In the genomic region with DNA sequence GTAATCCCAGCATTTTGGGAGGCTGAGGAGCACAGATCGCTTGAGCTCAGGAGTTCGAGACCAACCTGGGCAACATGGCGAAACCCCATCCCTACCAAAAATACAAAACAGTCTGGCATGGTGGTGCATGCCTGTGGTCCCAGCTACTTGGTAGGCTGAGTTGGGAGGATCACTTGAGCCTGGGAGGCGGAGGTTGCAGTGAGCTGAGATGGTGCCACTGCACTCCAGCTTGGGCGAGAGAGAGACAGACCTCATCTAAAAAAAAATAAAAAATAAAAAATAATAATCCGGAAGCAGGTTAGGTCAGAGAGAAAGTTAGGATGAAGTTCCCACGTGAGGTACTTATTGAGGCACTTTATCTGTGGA, we compare ENCODE assay signal across 6 cellular contexts. TPM values are rescaled to one million over a fixed set of nuclear protein-coding genes. Genes with fewer than 3 reads are reported as not detected.
DNase-seq lines count a peak whose midpoint lies in the region; ATAC-seq and TF ChIP-seq lines count a peak whose summit lies in the region.
"Not testable (repeated sequence)": the region's sequence is repeated elsewhere in the genome, so short reads cannot be mapped to it uniquely, and the experiment has no call there.

No MANE protein-coding gene starts in this region.

- not testable (repeated sequence) for H3K36me3 ChIP-seq in BJ (ENCODE audit: control insufficient read depth, insufficient read depth, low read length)
- peaks cover 29% of the 10 kb centered on the region for H3K36me3 ChIP-seq in MG63

- H3K9me3 ChIP-seq in MG63, result not testable (repeated sequence)

- H3K36me3 Mint-ChIP-seq in activated naive CD4-positive, alpha-beta T cell treated with anti-CD3 and anti-CD28 coated beads, Interleukin-2, amount 10 ng/mL, durations not matched to agents 7 days and 5 days; memory B cell: not testable (repeated sequence)

- H3K27ac ChIP-seq in epithelial cell of prostate, result peak overlapping the region; percentile 100
- peak overlapping the region; percentile 67 to 99 (median 97) for H3K27ac ChIP-seq in skin epidermis

- H3K27me3 Mint-ChIP-seq in activated naive CD4-positive, alpha-beta T cell treated with anti-CD3 and anti-CD28 coated beads, Interleukin-2, amount 10 ng/mL, durations not matched to agents 7 days and 5 days; memory B cell: not testable (repeated sequence)

- H3K27ac Mint-ChIP-seq in activated naive CD4-positive, alpha-beta T cell treated with anti-CD3 and anti-CD28 coated beads, Interleukin-2, amount 10 ng/mL, durations not matched to agents 7 days and 5 days, result peak overlapping the region; percentile 95
- H3K27ac Mint-ChIP-seq in memory B cell, result peak overlapping the region; percentile 95

- not testable (repeated sequence) for ATAC-seq in memory B cell (ENCODE audit: low read depth)

- H3K4me1 Mint-ChIP-seq in activated naive CD4-positive, alpha-beta T cell treated with anti-CD3 and anti-CD28 coated beads, Interleukin-2, amount 10 ng/mL, durations not matched to agents 7 days and 5 days, result peaks cover 30% of the 10 kb centered on the region
- H3K4me1 Mint-ChIP-seq in memory B cell, result peaks cover 21% of the 10 kb centered on the region

- H3K4me3 ChIP-seq in BJ (ENCODE audit: low read depth, low read length), result peak overlapping the region; percentile 62
- peak overlapping the region; percentile 71 for H3K4me3 ChIP-seq in MG63
- peak overlapping the region; percentile 71 to 97 (median 86) for H3K4me3 ChIP-seq in skin epidermis

- not testable (repeated sequence) for TF ChIP-seq CTCF in BJ (IDR thresholded peaks at IDR 0.05; ENCODE audit: insufficient read depth, low read depth, low read length)

- POLR2A ChIA-PET in BJ (lab: Charles Lee), result interaction anchor here (0.5 to 0.9 kb wide), 5 partner anchors 12 to 460 kb away, joined by 3 to 24 read pairs (median 8); a partner anchor contains a TSS

- H3K9me3 Mint-ChIP-seq in activated naive CD4-positive, alpha-beta T cell treated with anti-CD3 and anti-CD28 coated beads, Interleukin-2, amount 10 ng/mL, durations not matched to agents 7 days and 5 days; memory B cell: not testable (repeated sequence)

- CTCF ChIA-PET in BJ (lab: Yijun Ruan, JAX), result interaction anchor here (0.6 to 3.6 kb wide), 18 partner anchors 8 to 613 kb away, joined by 3 to 23 read pairs (median 4); a partner anchor contains a TSS
- CTCF ChIA-PET in activated naive CD4-positive, alpha-beta T cell treated with anti-CD3 and anti-CD28 coated beads, Interleukin-2, amount 10 ng/mL, durations not matched to agents 7 days and 5 days (lab: Charles Lee), result interaction anchor here (0.8 to 5.6 kb wide), 11 partner anchors 8 to 117 kb away, joined by 3 to 40 read pairs (median 5); a partner anchor contains a TSS

- DNase-seq in BJ (ENCODE audit: low read depth); MG63; activated naive CD4-positive, alpha-beta T cell treated with anti-CD3 and anti-CD28 coated beads, Interleukin-2, amount 10 ng/mL, durations not matched to agents 7 days and 5 days; epithelial cell of prostate (ENCODE audit: low read depth, low spot score); memory B cell (ENCODE audit: low spot score in 2 of 2): not testable (repeated sequence)

- H3K4me3 Mint-ChIP-seq in activated naive CD4-positive, alpha-beta T cell treated with anti-CD3 and anti-CD28 coated beads, Interleukin-2, amount 10 ng/mL, durations not matched to agents 7 days and 5 days, result peak overlapping the region; percentile 92
- H3K4me3 Mint-ChIP-seq in memory B cell, result peak overlapping the region; percentile 94

- H3K27me3 ChIP-seq in BJ (ENCODE audit: control insufficient read depth, insufficient read depth, low read length); MG63: not testable (repeated sequence)

RNA-seq across cellular contexts. Expression of a gene that starts 0.8 kb away (rescaled TPM):
- 48.9 and 56.0 TPM in 2 replicates for polyA plus RNA-seq in BJ (2011; rRNA removed)
- polyA minus RNA-seq in BJ (2011; rRNA and poly(A)+ RNA removed), result 38.7 and 48.3 TPM in 2 replicates
- 26.0 and 36.1 TPM in 2 replicates for total RNA-seq in MG63 (2014; rRNA removed; shearing (Covaris generic); ENCODE audit: low replicate concordance)

RNA-seq across cellular contexts. Expression of a gene that starts 19.4 kb away (rescaled TPM):
- 0.31 and 0.47 TPM in 2 replicates for polyA plus RNA-seq in BJ (2011; rRNA removed)
- 0.33 TPM in 1 of 2 replicates, not detected in the other for polyA minus RNA-seq in BJ (2011; rRNA and poly(A)+ RNA removed)
- not detected in 2 replicates for total RNA-seq in MG63 (2014; rRNA removed; shearing (Covaris generic); ENCODE audit: low replicate concordance)

RNA-seq across cellular contexts. Expression of a gene that starts 27.0 kb away (rescaled TPM):
- 4.9 and 7.0 TPM in 2 replicates for polyA plus RNA-seq in BJ (2011; rRNA removed)
- 6.5 TPM in 2 replicates for polyA minus RNA-seq in BJ (2011; rRNA and poly(A)+ RNA removed)
- total RNA-seq in MG63 (2014; rRNA removed; shearing (Covaris generic); ENCODE audit: low replicate concordance), result 1.5 and 1.7 TPM in 2 replicates

RNA-seq across cellular contexts. Expression of a gene that starts 27.6 kb away (rescaled TPM):
- polyA plus RNA-seq in BJ (2011; rRNA removed), result 85.7 and 104 TPM in 2 replicates
- 15.2 and 39.8 TPM in 2 replicates for polyA minus RNA-seq in BJ (2011; rRNA and poly(A)+ RNA removed)
- total RNA-seq in MG63 (2014; rRNA removed; shearing (Covaris generic); ENCODE audit: low replicate concordance), result 20.1 and 39.3 TPM in 2 replicates

RNA-seq across cellular contexts. Expression of a gene that starts 59.1 kb away (rescaled TPM):
- polyA plus RNA-seq in BJ (2011; rRNA removed), result 42.8 and 55.3 TPM in 2 replicates
- polyA minus RNA-seq in BJ (2011; rRNA and poly(A)+ RNA removed), result 66.8 and 88.8 TPM in 2 replicates
- total RNA-seq in MG63 (2014; rRNA removed; shearing (Covaris generic); ENCODE audit: low replicate concordance), result 157 and 166 TPM in 2 replicates
